Comparison of ENCODE assay signal across 8 cellular contexts in the genomic region with DNA sequence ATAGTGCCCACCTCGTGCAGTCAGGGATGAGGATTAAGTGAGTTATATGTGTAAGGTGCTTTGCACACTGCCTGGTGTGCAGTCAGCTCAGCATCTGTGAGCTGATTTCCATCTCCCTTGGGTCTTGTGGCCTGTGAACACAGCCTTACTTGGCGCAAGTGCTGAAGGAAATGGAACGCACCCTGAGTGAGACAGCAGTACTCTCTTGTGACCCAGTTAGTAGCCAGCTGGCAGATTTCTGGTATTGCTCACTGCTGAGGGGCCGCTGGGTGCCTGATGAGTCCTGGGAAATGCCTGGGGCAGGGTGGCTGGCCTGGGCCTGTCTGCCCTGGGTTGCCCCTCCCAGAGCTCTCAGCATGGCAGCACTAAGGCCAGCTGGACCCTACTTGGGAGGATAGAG.
DNase-seq lines count a peak whose midpoint lies in the region; ATAC-seq and TF ChIP-seq lines count a peak whose summit lies in the region.

No MANE protein-coding gene starts in this region.

- H3K4me3 ChIP-seq in fibroblast of villous mesenchyme (ENCODE audit: low read depth, low read length), result no peak overlapping the region

- TF ChIP-seq CTCF in fibroblast of villous mesenchyme (IDR thresholded peaks at IDR 0.05; ENCODE audit: insufficient read depth, low read depth, low read length), result no peak

- ATAC-seq in GM19463 (IDR thresholded peaks at IDR 0.05; ENCODE audit: unreplicated experiment), result peak; percentile 77
- no peak for ATAC-seq in effector memory CD8-positive, alpha-beta T cell (replicated peaks)
- ATAC-seq in activated CD8-positive, alpha-beta memory T cell treated with anti-CD3 and anti-CD28 coated beads, Interleukin-2, amount 10 ng/mL, durations not matched to agents 7 days and 5 days, result no peak

- H3K4me1 Mint-ChIP-seq in effector memory CD8-positive, alpha-beta T cell (ENCODE audit: low read depth in 2 of 2), result peaks cover 0 to 3% of the 10 kb centered on the region in 2 donors
- H3K4me1 Mint-ChIP-seq in activated CD8-positive, alpha-beta memory T cell treated with anti-CD3 and anti-CD28 coated beads, Interleukin-2, amount 10 ng/mL, durations not matched to agents 7 days and 5 days, result no peaks in the 10 kb centered on the region

- no peak overlapping the region for H3K4me3 Mint-ChIP-seq in effector memory CD8-positive, alpha-beta T cell
- H3K4me3 Mint-ChIP-seq in activated CD8-positive, alpha-beta memory T cell treated with anti-CD3 and anti-CD28 coated beads, Interleukin-2, amount 10 ng/mL, durations not matched to agents 7 days and 5 days, result no peak overlapping the region

- H3K36me3 Mint-ChIP-seq in effector memory CD8-positive, alpha-beta T cell (ENCODE audit: insufficient read depth), result peaks cover 3% of the 10 kb centered on the region
- no peaks in the 10 kb centered on the region for H3K36me3 Mint-ChIP-seq in activated CD8-positive, alpha-beta memory T cell treated with anti-CD3 and anti-CD28 coated beads, Interleukin-2, amount 10 ng/mL, durations not matched to agents 7 days and 5 days

- H3K9me3 Mint-ChIP-seq in effector memory CD8-positive, alpha-beta T cell, result no peaks in the 10 kb centered on the region
- no peaks in the 10 kb centered on the region for H3K9me3 Mint-ChIP-seq in activated CD8-positive, alpha-beta memory T cell treated with anti-CD3 and anti-CD28 coated beads, Interleukin-2, amount 10 ng/mL, durations not matched to agents 7 days and 5 days (ENCODE audit: low read depth)

- H3K27ac Mint-ChIP-seq in effector memory CD8-positive, alpha-beta T cell, result no peak overlapping the region
- H3K27ac Mint-ChIP-seq in activated CD8-positive, alpha-beta memory T cell treated with anti-CD3 and anti-CD28 coated beads, Interleukin-2, amount 10 ng/mL, durations not matched to agents 7 days and 5 days, result no peak overlapping the region

- CTCF ChIA-PET in activated CD8-positive, alpha-beta memory T cell treated with anti-CD3 and anti-CD28 coated beads, Interleukin-2, amount 10 ng/mL, durations not matched to agents 7 days and 5 days (lab: Charles Lee), result interaction anchor here (0.8 kb wide), 1 partner anchor 9 kb away, joined by 3 read pairs; no protein-coding TSS in a partner anchor

- peaks cover 17 to 18% of the 10 kb centered on the region in 2 donors for H3K27me3 Mint-ChIP-seq in effector memory CD8-positive, alpha-beta T cell
- no peaks in the 10 kb centered on the region for H3K27me3 Mint-ChIP-seq in activated CD8-positive, alpha-beta memory T cell treated with anti-CD3 and anti-CD28 coated beads, Interleukin-2, amount 10 ng/mL, durations not matched to agents 7 days and 5 days

- DNase-seq in A172 (ENCODE audit: low spot score) (peak; percentile 27), M059J (ENCODE audit: low read depth) (peak; percentile 68), fibroblast of villous mesenchyme (ENCODE audit: low read depth) (peak; percentile 61), DMS53 treated with DMSO at 0.1 percent for 48 hours (lab: John Stamatoyannopoulos, UW; ENCODE audit: unreplicated experiment) (no peak), NCI-H146 (lab: John Stamatoyannopoulos, UW) (no peak)
- DNase-seq in effector memory CD8-positive, alpha-beta T cell, result no peak
- no peak for DNase-seq in activated CD8-positive, alpha-beta memory T cell treated with anti-CD3 and anti-CD28 coated beads, Interleukin-2, amount 10 ng/mL, durations not matched to agents 7 days and 5 days

Comparison
In these comparisons a context has a peak if more than half of its experiments do, and no peak if none do; other contexts are left out.
1. DNase-seq: peak in A172 (single experiment), M059J (single experiment) and fibroblast of villous mesenchyme (single experiment); none in DMS53 treated with DMSO at 0.1 percent for 48 hours (single experiment), effector memory CD8-positive, alpha-beta T cell (0 of 3), NCI-H146 (single experiment) and activated CD8-positive, alpha-beta memory T cell treated with anti-CD3 and anti-CD28 coated beads, Interleukin-2, amount 10 ng/mL, durations not matched to agents 7 days and 5 days (single experiment).